26 cellular contexts compared by ENCODE assay signal in the genomic region with DNA sequence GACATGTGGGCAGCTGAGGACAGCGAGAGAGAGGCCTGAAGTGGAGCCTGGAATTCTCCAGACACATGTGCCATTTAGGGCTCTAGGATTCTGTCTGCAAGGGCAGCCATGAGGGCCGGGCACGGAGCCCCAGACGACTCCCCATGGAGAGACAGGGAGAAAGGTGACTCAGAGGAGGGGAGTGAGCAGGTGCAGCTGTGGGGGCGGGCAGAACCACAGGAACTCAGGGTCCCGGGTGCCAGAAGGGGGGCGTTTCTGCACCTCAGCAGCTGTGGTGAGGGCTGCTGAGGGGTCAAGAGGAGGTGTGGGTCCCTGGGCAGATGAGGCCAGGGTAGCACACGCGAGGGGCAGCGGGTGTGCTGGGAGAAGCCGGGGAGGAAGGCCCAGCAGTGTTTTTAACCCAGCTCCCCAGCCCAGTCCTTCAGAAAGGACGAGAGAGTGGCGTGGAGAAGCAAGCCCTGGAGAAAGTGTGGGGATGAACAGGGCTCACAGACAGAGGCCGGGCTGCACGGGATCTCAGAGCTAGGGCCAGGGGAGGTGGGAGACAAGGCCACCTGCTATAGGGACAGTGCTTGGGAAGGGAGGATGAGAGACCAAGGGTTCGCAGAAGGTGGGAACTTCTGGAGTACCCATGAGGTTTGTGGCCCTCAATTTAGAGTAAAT. TPM values are rescaled to one million over a fixed set of nuclear protein-coding genes. Genes with fewer than 3 reads are reported as not detected.
DNase-seq lines count a peak whose midpoint lies in the region; ATAC-seq and TF ChIP-seq lines count a peak whose summit lies in the region.
"Had no signal": no experiment of that assay in that cellular context is flagged by ENCODE, and none has a peak within 500 bp of the region (broad histone marks: within the 10 kb centered on the region; RNA-seq: fewer than 3 reads in every experiment).

No MANE protein-coding gene starts in this region.

- peak overlapping the region; percentile 49; the same call in 1 of the 2 replicates for H3K27ac Mint-ChIP-seq in WTC11
- H3K27ac Mint-ChIP-seq in stimulated activated effector memory CD8-positive, alpha-beta T cell treated with anti-CD3 and anti-CD28 coated beads, Interleukin-12 subunit alpha, Interleukin-12 subunit beta, amount 100 ng/mL, for 72 hours, result no peak overlapping the region
- H3K27ac Mint-ChIP-seq: activated naive CD4-positive, alpha-beta T cell treated with anti-CD3 and anti-CD28 coated beads for 36 hours had no signal

- CTCF ChIA-PET in WTC11 (lab: Charles Lee), result interaction anchor here (0.6 to 5.1 kb wide), 7 partner anchors 11 to 452 kb away, joined by 3 to 59 read pairs (median 5); no protein-coding TSS in a partner anchor

- TF ChIP-seq EP300 in gastroesophageal sphincter (IDR thresholded peaks at IDR 0.05), result no peak

- H3K9me3 ChIP-seq in gastroesophageal sphincter (no peaks in the 10 kb centered on the region), muscle layer of colon (ENCODE audit: low read length) (no peaks in the 10 kb centered on the region), tibial artery (no peaks in the 10 kb centered on the region)
- H3K9me3 ChIP-seq: ascending aorta, left lung, mucosa of descending colon, neutrophil, right lobe of liver had no signal

- H3K4me3 Mint-ChIP-seq in WTC11, result no peak overlapping the region
- no peak overlapping the region for H3K4me3 Mint-ChIP-seq in stimulated activated effector memory CD8-positive, alpha-beta T cell treated with anti-CD3 and anti-CD28 coated beads, Interleukin-12 subunit alpha, Interleukin-12 subunit beta, amount 100 ng/mL, for 72 hours
- H3K4me3 Mint-ChIP-seq: activated naive CD4-positive, alpha-beta T cell treated with anti-CD3 and anti-CD28 coated beads for 36 hours; activated T-cell treated with anti-CD3 and anti-CD28 coated beads, Interleukin-2, amount 50 U/mL, for 4 hours had no signal

- H3K27me3 Mint-ChIP-seq in WTC11 (ENCODE audit: low read depth), result peaks cover 2% of the 10 kb centered on the region; the same call in 1 of the 2 replicates

- H3K4me1 Mint-ChIP-seq in WTC11, result peaks cover 2% of the 10 kb centered on the region; the same call in 1 of the 2 replicates
- H3K4me1 Mint-ChIP-seq in stimulated activated effector memory CD8-positive, alpha-beta T cell treated with anti-CD3 and anti-CD28 coated beads, Interleukin-12 subunit alpha, Interleukin-12 subunit beta, amount 100 ng/mL, for 72 hours, result peaks cover 24% of the 10 kb centered on the region

- intact Hi-C loops in tibial artery (cut with DNase I; ENCODE audit: low total_unique reads), result loop anchor here (2.0 to 5.0 kb wide), 2 partner anchors 21 to 131 kb away; a partner anchor contains a TSS

- WGBS in gastroesophageal sphincter (ENCODE audit: low coverage in 1 of 2), 2 donors, result 63 to 64% methylated on average over 5 to 13 of the region's 16 CpGs

- H3K36me3 ChIP-seq in gastroesophageal sphincter, result peaks cover 0 to 56% of the 10 kb centered on the region in 2 donors
- peaks cover 47% of the 10 kb centered on the region for H3K36me3 ChIP-seq in muscle layer of colon (ENCODE audit: insufficient read depth, low read length)
- peaks cover 29 to 71% (median 68%) of the 10 kb centered on the region in 3 donors for H3K36me3 ChIP-seq in tibial artery
- H3K36me3 ChIP-seq: neutrophil had no signal

- DNase-seq in WTC11 (ENCODE audit: low spot score) (no peak), tibial artery (no peak), RKO (ENCODE audit: low spot score) (no peak)
- DNase-seq in stimulated activated effector memory CD8-positive, alpha-beta T cell treated with anti-CD3 and anti-CD28 coated beads, Interleukin-12 subunit alpha, Interleukin-12 subunit beta, amount 100 ng/mL, for 72 hours (ENCODE audit: low spot score in 2 of 2), result no peak
- DNase-seq: activated naive CD4-positive, alpha-beta T cell treated with anti-CD3 and anti-CD28 coated beads for 36 hours; activated T-cell treated with anti-CD3 and anti-CD28 coated beads, Interleukin-2, amount 50 U/mL, for 4 hours; DMS79 treated with DMSO at 0.1 percent for 48 hours; effector memory CD4-positive, alpha-beta T cell; glutamatergic neuron; NCI-H1092; NCI-H2029 treated with DMSO at 0.1 percent for 48 hours; RPMI8226; stimulated activated naive CD4-positive, alpha-beta T cell treated with Interleukin-2 at 50 U/mL for 16 hours had no signal

- H3K9me3 Mint-ChIP-seq in WTC11, result no peaks in the 10 kb centered on the region
- H3K9me3 Mint-ChIP-seq in stimulated activated effector memory CD8-positive, alpha-beta T cell treated with anti-CD3 and anti-CD28 coated beads, Interleukin-12 subunit alpha, Interleukin-12 subunit beta, amount 100 ng/mL, for 72 hours, result no peaks in the 10 kb centered on the region
- H3K9me3 Mint-ChIP-seq: activated naive CD4-positive, alpha-beta T cell treated with anti-CD3 and anti-CD28 coated beads for 36 hours; activated T-cell treated with anti-CD3 and anti-CD28 coated beads, Interleukin-2, amount 50 U/mL, for 4 hours had no signal

- no peaks in the 10 kb centered on the region for H3K36me3 Mint-ChIP-seq in WTC11
- H3K36me3 Mint-ChIP-seq in stimulated activated effector memory CD8-positive, alpha-beta T cell treated with anti-CD3 and anti-CD28 coated beads, Interleukin-12 subunit alpha, Interleukin-12 subunit beta, amount 100 ng/mL, for 72 hours, result no peaks in the 10 kb centered on the region

- no peak overlapping the region for H3K4me3 ChIP-seq in gastroesophageal sphincter
- H3K4me3 ChIP-seq in muscle layer of colon (ENCODE audit: low read depth in 1 of 2, low read length in 2 of 2), result no peak overlapping the region
- H3K4me3 ChIP-seq in tibial artery, result no peak overlapping the region
- H3K4me3 ChIP-seq: ascending aorta, left lung, mucosa of descending colon, right lobe of liver had no signal

- no peak for TF ChIP-seq POLR2A in gastroesophageal sphincter (IDR thresholded peaks at IDR 0.05)

- ATAC-seq in WTC11 (no peak), gastroesophageal sphincter (no peak), HG03354 (IDR thresholded peaks at IDR 0.05; ENCODE audit: poor library complexity, severe bottlenecking, unreplicated experiment) (no peak), HG03280 (IDR thresholded peaks at IDR 0.05; ENCODE audit: unreplicated experiment) (no peak)
- ATAC-seq in stimulated activated effector memory CD8-positive, alpha-beta T cell treated with anti-CD3 and anti-CD28 coated beads, Interleukin-12 subunit alpha, Interleukin-12 subunit beta, amount 100 ng/mL, for 72 hours, result no peak
- ATAC-seq: activated T-cell treated with anti-CD3 and anti-CD28 coated beads, Interleukin-2, amount 50 U/mL, for 4 hours; left lung; mucosa of descending colon; right lobe of liver had no signal

- peak overlapping the region; percentile 66 for H3K9ac ChIP-seq in muscle layer of colon (ENCODE audit: low read length)

- H3K27me3 ChIP-seq in gastroesophageal sphincter (no peaks in the 10 kb centered on the region), muscle layer of colon (ENCODE audit: control insufficient read depth in 1 of 2, insufficient read depth in 2 of 2, low read length in 2 of 2) (no peaks in the 10 kb centered on the region), tibial artery (no peaks in the 10 kb centered on the region)
- H3K27me3 ChIP-seq: ascending aorta, left lung, neutrophil, right lobe of liver had no signal

- peaks cover 13 to 99% (median 70%) of the 10 kb centered on the region in 3 donors for H3K4me1 ChIP-seq in gastroesophageal sphincter
- H3K4me1 ChIP-seq in muscle layer of colon (ENCODE audit: insufficient read depth, low read length), result peaks cover 97% of the 10 kb centered on the region
- peaks cover 5 to 89% (median 53%) of the 10 kb centered on the region in 4 donors for H3K4me1 ChIP-seq in tibial artery

- POLR2A ChIA-PET in WTC11 (lab: Charles Lee), result no interaction called here

- H3K27ac ChIP-seq in gastroesophageal sphincter, result peak overlapping the region; percentile 70 to 98 (median 84)
- peak overlapping the region; percentile 95 for H3K27ac ChIP-seq in muscle layer of colon (ENCODE audit: low read depth, low read length)
- H3K27ac ChIP-seq in tibial artery, result peak overlapping the region; percentile 62 to 63
- H3K27ac ChIP-seq: neutrophil, right lobe of liver had no signal

- no peak for TF ChIP-seq CTCF in WTC11 (IDR thresholded peaks at IDR 0.05)
- no peak for TF ChIP-seq CTCF in gastroesophageal sphincter (IDR thresholded peaks at IDR 0.05)
- TF ChIP-seq CTCF in tibial artery (IDR thresholded peaks at IDR 0.05), result no peak

TF ChIP-seq in WTC11, 78 proteins besides CTCF, POLR2A, EP300 and RAD21 (continues in another document):
- TF ChIP-seq, protein P1, sequence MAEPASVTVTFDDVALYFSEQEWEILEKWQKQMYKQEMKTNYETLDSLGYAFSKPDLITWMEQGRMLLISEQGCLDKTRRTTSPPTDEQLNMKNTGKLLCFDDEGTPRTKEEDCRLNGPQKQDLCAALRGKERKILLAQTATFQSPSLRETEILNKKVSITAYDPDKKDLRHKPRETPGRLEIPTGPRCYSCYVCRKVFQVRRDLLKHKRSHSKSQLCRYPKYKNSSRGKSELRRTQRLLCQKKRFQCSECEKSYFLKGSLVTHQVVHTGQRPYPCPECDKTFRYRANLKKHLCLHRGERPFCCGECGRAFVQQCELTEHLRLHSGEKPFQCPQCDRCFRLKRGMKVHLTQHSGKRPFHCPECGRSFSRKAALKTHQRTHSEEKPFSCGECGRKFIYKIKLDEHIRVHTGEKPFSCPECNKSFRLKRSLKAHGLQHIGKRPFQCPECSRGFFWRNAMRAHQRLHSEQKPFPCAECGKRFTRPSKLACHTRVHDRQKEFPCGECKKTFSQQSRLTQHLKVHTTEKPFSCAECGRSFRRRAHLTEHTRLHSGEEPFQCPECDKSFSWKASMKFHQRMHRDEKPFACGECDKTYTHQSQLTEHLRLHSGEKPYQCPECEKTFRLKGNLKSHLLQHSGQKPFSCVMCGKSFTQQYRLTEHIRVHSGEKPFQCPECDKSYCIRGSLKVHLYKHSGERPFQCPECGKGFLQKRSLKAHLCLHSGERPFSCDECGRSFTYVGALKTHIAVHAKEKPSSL (CRISPR knock-in tag; conservative IDR thresholded peaks at IDR 0.05), result no peak
- TF ChIP-seq ZNF121 (CRISPR knock-in tag; IDR thresholded peaks at IDR 0.05) (no peak), NR2C2 (CRISPR knock-in tag; IDR thresholded peaks at IDR 0.05) (no peak)

RNA-seq across cellular contexts. Expression of a gene that starts 7.6 kb away (rescaled TPM):
- total RNA-seq in WTC11 (2021), result not detected in 3 replicates
- under 1 TPM in 1 of 4 donors, not detected in 3; 0.35 TPM for total RNA-seq in gastroesophageal sphincter
- total RNA-seq: activated naive CD4-positive, alpha-beta T cell treated with anti-CD3 and anti-CD28 coated beads for 36 hours; activated T-cell treated with anti-CD3 and anti-CD28 coated beads, Interleukin-2, amount 50 U/mL, for 4 hours; ascending aorta; fibroblast of lung; HT1080; LHCN-M2; NCI-H460; right lobe of liver had no signal

RNA-seq across cellular contexts. Expression of a gene that starts 21.8 kb away (rescaled TPM):
- total RNA-seq in WTC11 (2021) (1.9 to 2.5 TPM (median 2.4 TPM) in 3 replicates), gastroesophageal sphincter (100 to 1,000 TPM in 3 of 4 donors, 10 to 100 TPM in 1; 81.4 to 275 (median 124) TPM)
- total RNA-seq: NCI-H460 had no signal

RNA-seq across cellular contexts. Expression of a gene that starts 47.7 kb away (rescaled TPM):
- total RNA-seq in WTC11 (2021) (9.2 to 10.5 TPM (median 9.8 TPM) in 3 replicates), gastroesophageal sphincter (10 to 100 TPM in 2 of 4 donors, 1 to 10 TPM in 2; 7.2 to 15.2 (median 10.3) TPM)

Comparison
In these comparisons a context has a peak if more than half of its experiments do, and no peak if none do; other contexts are left out.
1. RNA of a gene that starts 21.8 kb away (total RNA-seq): 81.4 to 275 TPM in gastroesophageal sphincter; 1.9 to 2.5 TPM in WTC11; every median in the first group is over 10 times any median in the second.
2. Peak in every context shown above with its lines, with median percentiles within 50 percentile points of each other: H3K27ac ChIP-seq.